Comparison of ENCODE assay signal across 9 cellular contexts in the genomic region with DNA sequence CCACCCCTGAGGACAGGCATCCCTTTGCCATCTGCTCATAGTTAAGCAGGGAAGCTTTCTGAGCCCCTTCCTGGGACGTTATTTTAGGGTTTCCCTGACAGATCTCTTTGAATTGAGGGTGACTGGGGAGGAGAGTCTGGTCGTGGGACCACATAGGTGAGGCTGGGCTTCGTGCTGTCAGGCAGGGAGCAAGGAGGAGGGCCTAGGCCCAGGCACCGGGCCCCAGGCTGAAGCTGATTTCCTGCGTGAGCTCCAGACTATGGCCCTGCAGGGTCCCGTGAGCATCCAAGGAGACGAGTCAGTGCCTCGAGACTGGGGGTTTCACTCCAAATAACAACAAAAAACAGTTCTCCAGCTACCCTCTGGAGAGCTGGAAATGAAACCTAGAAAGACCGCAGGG.
DNase-seq lines count a peak whose midpoint lies in the region; ATAC-seq and TF ChIP-seq lines count a peak whose summit lies in the region.
"Had no signal": no experiment of that assay in that cellular context is flagged by ENCODE, and none has a peak within 500 bp of the region (broad histone marks: within the 10 kb centered on the region; RNA-seq: fewer than 3 reads in every experiment).

No MANE protein-coding gene starts in this region.

- H3K27ac ChIP-seq in HUES6 (ENCODE audit: low read depth, low read length) (peak overlapping the region; percentile 84; the same call in 1 of the 2 replicates), colonic mucosa (peak overlapping the region; percentile 64), temporal lobe (ENCODE audit: low read depth, low read length) (peak overlapping the region; percentile 72)

- no peaks in the 10 kb centered on the region for H3K9me3 Mint-ChIP-seq in memory B cell

- no peaks in the 10 kb centered on the region for H3K27me3 Mint-ChIP-seq in memory B cell

- peaks cover 5% of the 10 kb centered on the region for H3K36me3 Mint-ChIP-seq in memory B cell

- H3K9ac ChIP-seq in HUES6 (ENCODE audit: low read length) (peak overlapping the region; percentile 79), colonic mucosa (ENCODE audit: low read depth in 2 of 2, low read length in 2 of 2) (peak overlapping the region; percentile 38 to 50)

- DNase-seq in colonic mucosa (no peak), memory B cell (ENCODE audit: low spot score in 2 of 2) (no peak), NOMO-1 treated with dmso at 0.1 percent for 144 hours (lab: John Stamatoyannopoulos, UW; ENCODE audit: unreplicated experiment) (no peak), NCI-H1105 treated with DMSO at 0.1 percent for 48 hours (lab: John Stamatoyannopoulos, UW) (no peak)
- DNase-seq in stimulated activated CD4-positive, alpha-beta T cell treated with anti-CD3 and anti-CD28 coated beads, Interleukin-12 subunit alpha, Interleukin-12 subunit beta, amount 100 ng/mL, for 4 hours: no peak
- DNase-seq: activated CD4-positive, CD25-positive, alpha-beta regulatory T cell treated with anti-CD3 and anti-CD28 coated beads, Interleukin-2, amount 50 U/mL, for 72 hours had no signal

- no peak overlapping the region for H3K4me3 Mint-ChIP-seq in memory B cell

- H3K9me3 ChIP-seq in HUES6 (ENCODE audit: control insufficient read depth, insufficient read depth, low read depth, low read length) (no peaks in the 10 kb centered on the region), colonic mucosa (no peaks in the 10 kb centered on the region)

- no peaks in the 10 kb centered on the region for H3K36me3 ChIP-seq in HUES6 (ENCODE audit: control insufficient read depth, insufficient read depth, low read length)
- H3K36me3 ChIP-seq in colonic mucosa: no peaks in the 10 kb centered on the region

- H3K27ac Mint-ChIP-seq in memory B cell: peak overlapping the region; percentile 75

- H3K27me3 ChIP-seq in HUES6 (ENCODE audit: control insufficient read depth, insufficient read depth, low read length) (no peaks in the 10 kb centered on the region), colonic mucosa (no peaks in the 10 kb centered on the region)

- H3K4me1 ChIP-seq in HUES6 (ENCODE audit: control insufficient read depth, insufficient read depth, low read length) (peaks cover 23% of the 10 kb centered on the region), colonic mucosa (no peaks in the 10 kb centered on the region)

- TF ChIP-seq CTCF in colonic mucosa (IDR thresholded peaks at IDR 0.05): no peak

- intact Hi-C loops in colonic mucosa (cut with DNase I): no loop called here

- H3K4me3 ChIP-seq in HUES6 (ENCODE audit: low read depth, low read length) (peak overlapping the region; percentile 10; the same call in 1 of the 2 replicates), colonic mucosa (no peak overlapping the region)

- ATAC-seq in memory B cell (ENCODE audit: low read depth): no peak
- no peak for ATAC-seq in HG03139 (IDR thresholded peaks at IDR 0.05; ENCODE audit: unreplicated experiment)

- H3K4me1 Mint-ChIP-seq in memory B cell: peaks cover 27% of the 10 kb centered on the region
